In genomic region chr16:10870137-10870776, GRCh38 we compare ENCODE assay signal across 10 cellular contexts. TPM values are rescaled to one million over a fixed set of nuclear protein-coding genes. Genes with fewer than 3 reads are reported as not detected.
A peak's percentile ranks its signal among the peaks of the same experiment; 100 is the strongest.
DNase-seq lines count a peak whose midpoint lies in the region; ATAC-seq, FAIRE-seq and TF ChIP-seq lines count a peak whose summit lies in the region.
"Had no signal": no experiment of that assay in that cellular context is flagged by ENCODE, and none has a peak within 500 bp of the region (broad histone marks: within the 10 kb centered on the region; RNA-seq: fewer than 3 reads in every experiment).

No MANE protein-coding gene starts in this region.

- CTCF ChIA-PET in activated naive CD4-positive, alpha-beta T cell treated with anti-CD3 and anti-CD28 coated beads for 36 hours (lab: Charles Lee): no interaction called here

- peak overlapping the region; percentile 34 for H3K4me3 ChIP-seq in CD4-positive, CD25-positive, alpha-beta regulatory T cell (ENCODE audit: low read depth, low read length)
- no peak overlapping the region for H3K4me3 ChIP-seq in kidney (ENCODE audit: low read length in 2 of 2)

- no peaks in the 10 kb centered on the region for H3K36me3 Mint-ChIP-seq in CD4-positive, CD25-positive, alpha-beta regulatory T cell
- H3K36me3 Mint-ChIP-seq in glutamatergic neuron (ENCODE audit: unreplicated experiment): no peaks in the 10 kb centered on the region
- no peaks in the 10 kb centered on the region for H3K36me3 Mint-ChIP-seq in activated naive CD4-positive, alpha-beta T cell treated with anti-CD3 and anti-CD28 coated beads for 36 hours (ENCODE audit: low read depth)

- intact Hi-C loops in kidney (cut with DNase I): no loop called here
- intact Hi-C loops in head of caudate nucleus (cut with DNase I): no loop called here
- intact Hi-C loops in activated naive CD4-positive, alpha-beta T cell treated with anti-CD3 and anti-CD28 coated beads for 36 hours (cut with micrococcal nuclease): loop anchor here (2.0 to 5.0 kb wide), 3 partner anchors 45 to 128 kb away; partner anchors contain the start of gene NUBP1

- peak overlapping the region in 1 of 3 donors; percentile 9 for H3K27ac Mint-ChIP-seq in CD4-positive, CD25-positive, alpha-beta regulatory T cell
- no peak overlapping the region for H3K27ac Mint-ChIP-seq in glutamatergic neuron (ENCODE audit: unreplicated experiment)
- H3K27ac Mint-ChIP-seq in activated naive CD4-positive, alpha-beta T cell treated with anti-CD3 and anti-CD28 coated beads for 36 hours: no peak overlapping the region

- peak overlapping the region in 2 of 4 donors; percentile 44 to 62 for H3K4me3 Mint-ChIP-seq in CD4-positive, CD25-positive, alpha-beta regulatory T cell
- H3K4me3 Mint-ChIP-seq in glutamatergic neuron (ENCODE audit: unreplicated experiment): no peak overlapping the region
- no peak overlapping the region for H3K4me3 Mint-ChIP-seq in activated naive CD4-positive, alpha-beta T cell treated with anti-CD3 and anti-CD28 coated beads for 36 hours

- no peaks in the 10 kb centered on the region for H3K27me3 ChIP-seq in CD4-positive, CD25-positive, alpha-beta regulatory T cell (ENCODE audit: control insufficient read depth, insufficient read depth, low read length)

- peak in 1 of 3 donors; percentile 64 for DNase-seq in CD4-positive, CD25-positive, alpha-beta regulatory T cell
- peak; percentile 72 for DNase-seq in NOMO-1 treated with DMSO at 0.1 percent for 48 hours (lab: John Stamatoyannopoulos, UW; ENCODE audit: unreplicated experiment)
- no peak for DNase-seq in kidney
- no peak for DNase-seq in head of caudate nucleus
- DNase-seq in glutamatergic neuron: no peak
- no peak for DNase-seq in activated naive CD4-positive, alpha-beta T cell treated with anti-CD3 and anti-CD28 coated beads for 36 hours
- DNase-seq in DMS153 treated with DMSO at 0.1 percent for 48 hours (lab: John Stamatoyannopoulos, UW; ENCODE audit: unreplicated experiment): no peak
- DNase-seq: DMS79 treated with DMSO at 0.1 percent for 48 hours, SHP77 treated with DMSO at 0.1 percent for 48 hours had no signal

- TF ChIP-seq CTCF in kidney (IDR thresholded peaks at IDR 0.05; ENCODE audit: borderline replicate concordance, extremely low read depth, insufficient read depth) (no peak), glutamatergic neuron (IDR thresholded peaks at IDR 0.05; ENCODE audit: partially characterized antibody, unreplicated experiment) (no peak)

- H3K36me3 ChIP-seq in CD4-positive, CD25-positive, alpha-beta regulatory T cell (ENCODE audit: control insufficient read depth, insufficient read depth, low read length): no peaks in the 10 kb centered on the region
- H3K36me3 ChIP-seq in kidney (ENCODE audit: control insufficient read depth in 1 of 2, insufficient read depth in 2 of 2, low read length in 2 of 2): no peaks in the 10 kb centered on the region

- H3K9me3 ChIP-seq in CD4-positive, CD25-positive, alpha-beta regulatory T cell (ENCODE audit: control insufficient read depth in 2 of 2, low read length in 2 of 2): no peaks in the 10 kb centered on the region
- H3K9me3 ChIP-seq in kidney (ENCODE audit: control insufficient read depth in 1 of 2, low read length in 2 of 2): no peaks in the 10 kb centered on the region

- peaks cover 0 to 2% (median 0%) of the 10 kb centered on the region in 7 donors for H3K9me3 Mint-ChIP-seq in CD4-positive, CD25-positive, alpha-beta regulatory T cell
- H3K9me3 Mint-ChIP-seq in glutamatergic neuron (ENCODE audit: unreplicated experiment): peaks cover 8% of the 10 kb centered on the region
- no peaks in the 10 kb centered on the region for H3K9me3 Mint-ChIP-seq in activated naive CD4-positive, alpha-beta T cell treated with anti-CD3 and anti-CD28 coated beads for 36 hours

- peaks cover 44% of the 10 kb centered on the region for H3K4me1 ChIP-seq in CD4-positive, CD25-positive, alpha-beta regulatory T cell (ENCODE audit: control insufficient read depth, insufficient read depth, low read length, poor library complexity, severe bottlenecking)
- peaks cover 18 to 28% of the 10 kb centered on the region in 2 donors for H3K4me1 ChIP-seq in kidney (ENCODE audit: control insufficient read depth in 1 of 2, insufficient read depth in 1 of 2, low read depth in 1 of 2, low read length in 2 of 2)

- peaks cover 14 to 54% (median 39%) of the 10 kb centered on the region in 4 donors for H3K4me1 Mint-ChIP-seq in CD4-positive, CD25-positive, alpha-beta regulatory T cell
- H3K4me1 Mint-ChIP-seq in glutamatergic neuron (ENCODE audit: low read depth, unreplicated experiment): peaks cover 1% of the 10 kb centered on the region
- H3K4me1 Mint-ChIP-seq in activated naive CD4-positive, alpha-beta T cell treated with anti-CD3 and anti-CD28 coated beads for 36 hours (ENCODE audit: low read depth): peaks cover 36% of the 10 kb centered on the region

- no peak for ATAC-seq in CD4-positive, CD25-positive, alpha-beta regulatory T cell (ENCODE audit: low read depth in 2 of 2)
- ATAC-seq in GM19351 (IDR thresholded peaks at IDR 0.05; ENCODE audit: unreplicated experiment): peak; percentile 28

- no peak overlapping the region for H3K27ac ChIP-seq in CD4-positive, CD25-positive, alpha-beta regulatory T cell (ENCODE audit: insufficient read depth, low read length, poor library complexity, severe bottlenecking)
- peak overlapping the region; percentile 81 to 84 for H3K27ac ChIP-seq in kidney (ENCODE audit: low read depth in 2 of 2, low read length in 2 of 2)

- FAIRE-seq in kidney (lab: Jason Lieb, UNC): no peak

- H3K9ac ChIP-seq in kidney (ENCODE audit: low read length in 2 of 2): peak overlapping the region in 1 of 2 donors; percentile 41

- no peaks in the 10 kb centered on the region for H3K27me3 Mint-ChIP-seq in CD4-positive, CD25-positive, alpha-beta regulatory T cell
- H3K27me3 Mint-ChIP-seq in glutamatergic neuron (ENCODE audit: unreplicated experiment): peaks cover 12% of the 10 kb centered on the region
- H3K27me3 Mint-ChIP-seq in activated naive CD4-positive, alpha-beta T cell treated with anti-CD3 and anti-CD28 coated beads for 36 hours (ENCODE audit: low read depth): peaks cover 36% of the 10 kb centered on the region

RNA-seq across cellular contexts. Expression of gene CIITA, which starts 6.7 kb away (rescaled TPM):
- total RNA-seq in CD4-positive, CD25-positive, alpha-beta regulatory T cell: 35.0 TPM
- 1 to 10 TPM; 1.9 to 5.5 (median 3.0) TPM for polyA plus RNA-seq in CD4-positive, CD25-positive, alpha-beta regulatory T cell
- total RNA-seq in kidney (50.5 TPM), glutamatergic neuron (ENCODE audit: unreplicated experiment) (0.69 TPM)
- 8.3 TPM for polyA plus RNA-seq in kidney (ENCODE audit: insufficient read depth, low read depth, low replicate concordance)
- under 1 TPM; 0.12 to 0.29 TPM for total RNA-seq in activated naive CD4-positive, alpha-beta T cell treated with anti-CD3 and anti-CD28 coated beads for 36 hours

RNA-seq across cellular contexts. Expression of gene TVP23A, which starts 51.7 kb away (rescaled TPM):
- 0.20 TPM for total RNA-seq in CD4-positive, CD25-positive, alpha-beta regulatory T cell
- polyA plus RNA-seq in CD4-positive, CD25-positive, alpha-beta regulatory T cell: not detected
- 0.19 TPM for total RNA-seq in kidney
- polyA plus RNA-seq in kidney (ENCODE audit: insufficient read depth, low read depth, low replicate concordance): not detected
- total RNA-seq in glutamatergic neuron (ENCODE audit: unreplicated experiment): 8.4 TPM
- not detected for total RNA-seq in activated naive CD4-positive, alpha-beta T cell treated with anti-CD3 and anti-CD28 coated beads for 36 hours

Comparison
In these comparisons a context has a peak if more than half of its experiments do, and no peak if none do; other contexts are left out.
1. RNA of gene CIITA, which starts 6.7 kb away (total RNA-seq): 50.5 TPM in kidney (single experiment) and 35.0 TPM in CD4-positive, CD25-positive, alpha-beta regulatory T cell (single experiment); 0.69 TPM in glutamatergic neuron (single experiment) and 0.12 to 0.29 TPM in activated naive CD4-positive, alpha-beta T cell treated with anti-CD3 and anti-CD28 coated beads for 36 hours; every median in the first group is over 10 times any median in the second.